ENCODE assay signal across 13 cellular contexts in the genomic region with DNA sequence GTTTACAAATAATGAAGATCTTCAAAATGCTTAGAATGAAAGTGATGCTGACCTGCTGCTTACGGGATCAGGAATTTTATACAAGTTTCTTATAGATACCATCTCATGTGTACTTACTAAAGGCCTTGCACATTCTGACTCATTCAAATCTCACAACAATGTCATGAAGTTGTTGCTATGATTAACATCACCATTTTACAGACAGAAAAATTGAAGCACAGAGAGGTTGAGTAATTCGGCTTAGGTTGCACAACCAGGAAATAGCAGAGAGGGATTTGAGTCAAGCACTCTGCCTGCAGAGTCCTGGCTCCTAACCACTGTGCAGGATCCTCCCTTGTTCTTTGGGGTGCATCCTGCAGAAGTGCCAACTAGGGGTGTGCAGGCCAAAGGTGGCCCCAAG.
A peak's percentile ranks its signal among the peaks of the same experiment; 100 is the strongest.
DNase-seq lines count a peak whose midpoint lies in the region; ATAC-seq and TF ChIP-seq lines count a peak whose summit lies in the region.
"Had no signal": no experiment of that assay in that cellular context is flagged by ENCODE, and none has a peak within 500 bp of the region (broad histone marks: within the 10 kb centered on the region; RNA-seq: fewer than 3 reads in every experiment).

No MANE protein-coding gene starts in this region.

- no peak overlapping the region for H3K27ac Mint-ChIP-seq in naive thymus-derived CD4-positive, alpha-beta T cell
- H3K27ac Mint-ChIP-seq: CD4-positive, alpha-beta memory T cell had no signal

- peaks cover 18 to 63% (median 49%) of the 10 kb centered on the region in 5 donors for H3K27me3 Mint-ChIP-seq in naive thymus-derived CD4-positive, alpha-beta T cell

- no peak for TF ChIP-seq CTCF in cardiac fibroblast (IDR thresholded peaks at IDR 0.05; ENCODE audit: low read depth, low read length)

- no peak overlapping the region for H3K4me3 ChIP-seq in cardiac fibroblast (replicated peaks in 1 of 2; ENCODE audit: low read depth in 2 of 2, low read length in 2 of 2)
- no peak overlapping the region for H3K4me3 ChIP-seq in naive thymus-derived CD4-positive, alpha-beta T cell (ENCODE audit: low read length)
- H3K4me3 ChIP-seq: smooth muscle cell had no signal

- DNase-seq in ELR (ENCODE audit: low read depth) (peak; percentile 84), NOMO-1 treated with DMSO at 0.1 percent for 48 hours (lab: John Stamatoyannopoulos, UW; ENCODE audit: unreplicated experiment) (peak; percentile 36), cardiac fibroblast (ENCODE audit: low read depth in 2 of 2) (peak; percentile 78 to 96), COR-L47 (lab: John Stamatoyannopoulos, UW) (no peak), foreskin melanocyte (no peak), A172 (ENCODE audit: low spot score) (no peak)
- DNase-seq in naive thymus-derived CD4-positive, alpha-beta T cell = no peak
- DNase-seq: CD4-positive, alpha-beta memory T cell; NCI-H1694; NCI-H526 treated with DMSO at 0.1 percent for 48 hours had no signal

- no peaks in the 10 kb centered on the region for H3K9me3 Mint-ChIP-seq in naive thymus-derived CD4-positive, alpha-beta T cell

- H3K4me1 Mint-ChIP-seq in naive thymus-derived CD4-positive, alpha-beta T cell = peaks cover 0 to 5% (median 0%) of the 10 kb centered on the region in 7 donors
- H3K4me1 Mint-ChIP-seq: CD4-positive, alpha-beta memory T cell had no signal

- peak; percentile 48 for ATAC-seq in naive thymus-derived CD4-positive, alpha-beta T cell
- ATAC-seq in HG02623 (IDR thresholded peaks at IDR 0.05; ENCODE audit: unreplicated experiment) = no peak
- ATAC-seq: left lobe of liver had no signal

- no peaks in the 10 kb centered on the region for H3K36me3 Mint-ChIP-seq in naive thymus-derived CD4-positive, alpha-beta T cell
- H3K36me3 Mint-ChIP-seq: CD4-positive, alpha-beta memory T cell had no signal

- no peak overlapping the region for H3K4me3 Mint-ChIP-seq in naive thymus-derived CD4-positive, alpha-beta T cell
- H3K4me3 Mint-ChIP-seq: CD4-positive, alpha-beta memory T cell had no signal

- no peaks in the 10 kb centered on the region for H3K27me3 ChIP-seq in naive thymus-derived CD4-positive, alpha-beta T cell (ENCODE audit: control insufficient read depth in 2 of 2, insufficient read depth in 2 of 2, low read length in 2 of 2)

- no peaks in the 10 kb centered on the region for H3K9me3 ChIP-seq in naive thymus-derived CD4-positive, alpha-beta T cell (ENCODE audit: control insufficient read depth in 2 of 3, low read length in 3 of 3)

- H3K27ac ChIP-seq in naive thymus-derived CD4-positive, alpha-beta T cell (ENCODE audit: low read depth, low read length) = no peak overlapping the region

- CTCF ChIA-PET in naive thymus-derived CD4-positive, alpha-beta T cell (lab: Charles Lee) = no interaction called here

- no peaks in the 10 kb centered on the region for H3K4me1 ChIP-seq in naive thymus-derived CD4-positive, alpha-beta T cell (ENCODE audit: control insufficient read depth in 2 of 2, insufficient read depth in 2 of 2, low read length in 2 of 2)

- intact Hi-C loops in naive thymus-derived CD4-positive, alpha-beta T cell (cut with micrococcal nuclease) = no loop called here

- POLR2A ChIA-PET in naive thymus-derived CD4-positive, alpha-beta T cell (lab: Charles Lee) = no interaction called here

- H3K36me3 ChIP-seq in naive thymus-derived CD4-positive, alpha-beta T cell (ENCODE audit: control insufficient read depth in 2 of 3, insufficient read depth in 3 of 3, low read length in 3 of 3) = no peaks in the 10 kb centered on the region

Comparison
In these comparisons a context has a peak if more than half of its experiments do, and no peak if none do; other contexts are left out.
1. DNase-seq: peak in ELR (single experiment), NOMO-1 treated with DMSO at 0.1 percent for 48 hours (single experiment) and cardiac fibroblast (2 of 2); none in naive thymus-derived CD4-positive, alpha-beta T cell (0 of 9), COR-L47 (single experiment), foreskin melanocyte (single experiment) and A172 (single experiment).